15 cellular contexts compared by ENCODE assay signal in genomic region chr5:155839251-155840037, GRCh38.
A peak's percentile ranks its signal among the peaks of the same experiment; 100 is the strongest.
DNase-seq lines count a peak whose midpoint lies in the region; ATAC-seq, FAIRE-seq and TF ChIP-seq lines count a peak whose summit lies in the region.
"Had no signal": no experiment of that assay in that cellular context is flagged by ENCODE, and none has a peak within 500 bp of the region (broad histone marks: within the 10 kb centered on the region; RNA-seq: fewer than 3 reads in every experiment).

No MANE protein-coding gene starts in this region.

- no peak for ATAC-seq in HG02884 (IDR thresholded peaks at IDR 0.05; ENCODE audit: unreplicated experiment)
- ATAC-seq: body of pancreas; HepG2; Panc1; stimulated activated naive B cell treated with anti-CD40 and anti-IgM and Interleukin-4, amounts not matched to agents 10 μg/mL and 1 μg/mL and 100 μg/mL, for 72 hours had no signal

- 55 to 72% (median 63%) methylated on average over 5 of the region's 5 CpGs for WGBS in stomach, 5 donors

- intact Hi-C loops in stomach (cut with DNase I; ENCODE audit: low total_unique reads) = no loop called here

- no peaks in the 10 kb centered on the region for H4K20me1 ChIP-seq in MM.1S (ENCODE audit: insufficient read depth, low read length)

- no peaks in the 10 kb centered on the region for H3K79me2 ChIP-seq in MM.1S (ENCODE audit: low read length)

- TF ChIP-seq CTCF in D721Med (IDR thresholded peaks at IDR 0.05; ENCODE audit: insufficient read depth, missing control alignments) (no peak), stomach (IDR thresholded peaks at IDR 0.05) (no peak), MM.1S (IDR thresholded peaks at IDR 0.05; ENCODE audit: low read length) (no peak)

- no peaks in the 10 kb centered on the region for H3K36me3 ChIP-seq in stomach
- H3K36me3 ChIP-seq in MM.1S (replicated peaks; ENCODE audit: insufficient read depth, low read length) = no peaks in the 10 kb centered on the region

- FAIRE-seq in D721Med (lab: Jason Lieb, UNC) = peak; percentile 97
- FAIRE-seq: HepG2 had no signal

- H3K9me3 ChIP-seq in stomach (no peaks in the 10 kb centered on the region), MM.1S (replicated peaks; ENCODE audit: insufficient read depth, low read length) (no peaks in the 10 kb centered on the region)
- H3K9me3 ChIP-seq: body of pancreas had no signal

- no peak for TF ChIP-seq POLR2A in stomach (IDR thresholded peaks at IDR 0.05)

- H3K4me1 ChIP-seq in stomach (no peaks in the 10 kb centered on the region), MM.1S (ENCODE audit: low read length) (no peaks in the 10 kb centered on the region)
- H3K4me1 ChIP-seq: body of pancreas had no signal

- no peak overlapping the region for H3K4me3 ChIP-seq in Jurkat, Clone E6-1 (ENCODE audit: low read length)
- H3K4me3 ChIP-seq in stomach (no peak overlapping the region), MM.1S (ENCODE audit: low read length) (no peak overlapping the region)
- H3K4me3 ChIP-seq: body of pancreas had no signal

- no peak overlapping the region for H3K9ac ChIP-seq in MM.1S (ENCODE audit: low read length)

- H3K27me3 ChIP-seq in stomach = no peaks in the 10 kb centered on the region
- no peaks in the 10 kb centered on the region for H3K27me3 ChIP-seq in MM.1S (replicated peaks; ENCODE audit: insufficient read depth, low read length)
- H3K27me3 ChIP-seq: body of pancreas had no signal

- no peaks in the 10 kb centered on the region for H3F3A ChIP-seq in MM.1S (ENCODE audit: insufficient read depth, low read length)

- no peak overlapping the region for H2AFZ ChIP-seq in MM.1S (ENCODE audit: low read length)

- DNase-seq in D721Med (ENCODE audit: insufficient read length, low spot score) (peak; percentile 19), OCI-M1 (lab: John Stamatoyannopoulos, UW) (peak; percentile 3), left kidney (ENCODE audit: low read depth, low spot score) (peak; percentile 49), stomach (no peak), MM.1S (no peak)
- DNase-seq in Jurkat, Clone E6-1 (ENCODE audit: low read depth, low spot score) = peak; percentile 67
- DNase-seq in stimulated activated CD8-positive, alpha-beta memory T cell treated with anti-CD3 and anti-CD28 coated beads, Interleukin-4, amount 100 ng/mL, for 48 hours = no peak
- DNase-seq: activated CD4-positive, alpha-beta T cell treated with anti-CD3 and anti-CD28 coated beads, Interleukin-2, amount 50 U/mL, for 4 hours; body of pancreas; C1 segment of cervical spinal cord; stimulated activated CD4-positive, alpha-beta T cell treated with anti-CD3 and anti-CD28 coated beads, Interleukin-2, amount 100 ng/mL, for 48 hours; stimulated activated naive B cell treated with anti-CD40 and anti-IgM and Interleukin-4, amounts not matched to agents 10 μg/mL and 1 μg/mL and 100 μg/mL, for 72 hours had no signal

- no peak overlapping the region for H3K4me2 ChIP-seq in MM.1S (ENCODE audit: low read depth, low read length)

- H3K27ac ChIP-seq in stomach (no peak overlapping the region), MM.1S (ENCODE audit: low read length) (no peak overlapping the region)
- H3K27ac ChIP-seq: body of pancreas had no signal

- no peak for TF ChIP-seq EP300 in stomach (IDR thresholded peaks at IDR 0.05)

- H3K9me2 ChIP-seq in MM.1S (replicated peaks; ENCODE audit: insufficient read depth, low read length) = no peaks in the 10 kb centered on the region

Comparison
In these comparisons a context has a peak if more than half of its experiments do, and no peak if none do; other contexts are left out.
1. DNase-seq: peak in D721Med (single experiment), Jurkat, Clone E6-1 (single experiment), OCI-M1 (single experiment) and left kidney (single experiment); none in stomach (single experiment), stimulated activated CD8-positive, alpha-beta memory T cell treated with anti-CD3 and anti-CD28 coated beads, Interleukin-4, amount 100 ng/mL, for 48 hours (single experiment) and MM.1S (single experiment).